ENCODE assay signal across 1 cellular context in the genomic region with DNA sequence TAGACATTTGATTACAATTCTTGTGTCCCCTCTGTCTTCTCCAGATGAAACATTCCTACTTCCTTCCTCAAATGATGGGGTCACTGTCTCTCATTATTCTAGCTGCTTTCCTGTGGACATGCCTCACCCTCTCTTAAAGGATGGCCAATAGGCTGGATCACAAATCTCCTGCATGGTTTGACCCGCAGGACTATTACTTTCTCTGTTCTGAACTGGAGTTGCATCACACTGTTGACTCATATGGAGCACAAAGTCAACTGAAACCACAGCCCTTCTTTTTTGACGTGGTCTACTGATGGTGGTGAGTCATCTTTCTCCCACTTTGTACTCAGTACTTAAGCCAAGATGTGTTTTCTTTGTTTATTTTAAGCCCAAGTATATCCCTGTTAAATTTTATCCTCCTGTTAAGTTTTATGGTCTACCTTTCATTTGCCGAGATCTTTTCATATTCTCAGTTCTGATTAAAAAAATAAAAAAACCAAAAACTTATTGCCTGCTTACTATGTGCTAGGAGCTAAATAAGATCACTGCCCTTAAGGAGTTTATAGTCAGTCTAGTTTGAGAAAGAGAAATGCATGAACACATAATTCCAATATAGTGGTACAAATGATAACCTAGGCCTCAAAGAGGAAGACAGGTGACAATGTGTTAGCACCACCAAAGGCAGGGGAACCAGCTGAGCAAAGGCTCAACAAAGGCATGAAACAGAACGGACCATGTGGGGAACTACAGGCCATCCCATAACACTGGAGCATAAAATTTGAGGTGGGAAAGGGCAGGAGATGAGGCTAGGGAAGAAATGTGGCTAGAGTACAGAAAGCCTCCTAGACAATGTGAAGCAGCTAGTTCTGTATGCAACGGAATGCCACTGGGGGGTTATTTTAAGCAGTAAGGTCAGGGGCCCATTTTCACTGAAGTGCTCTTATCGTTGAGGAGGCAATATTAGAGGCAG.
TF ChIP-seq lines count a peak whose summit lies in the region.

No MANE protein-coding gene starts in this region.

TF ChIP-seq in K562, 482 proteins besides CTCF, POLR2A, EP300 and RAD21 (continued from another document and continues in another):
- TF ChIP-seq AFF1 (IDR thresholded peaks at IDR 0.05; ENCODE audit: low read depth in 1 of 2, partially characterized antibody in 2 of 2), result peak; percentile 59 to 89
- TF ChIP-seq ZNF316 (IDR thresholded peaks at IDR 0.05), result peak; percentile 90
- no peak for TF ChIP-seq USF1 (CRISPR knock-in tag; IDR thresholded peaks at IDR 0.05)
- TF ChIP-seq IRF2 (CRISPR knock-in tag; IDR thresholded peaks at IDR 0.05), result no peak
- TF ChIP-seq BCL6 (CRISPR knock-in tag; IDR thresholded peaks at IDR 0.05), result peak; percentile 37; the same call in 1 of the 2 replicates
- TF ChIP-seq PRDM10 (IDR thresholded peaks at IDR 0.05; ENCODE audit: partially characterized antibody), result peak; percentile 93
- no peak for TF ChIP-seq ZNF780A (CRISPR knock-in tag; IDR thresholded peaks at IDR 0.05)
- TF ChIP-seq NFE2 (IDR thresholded peaks at IDR 0.05; ENCODE audit: low read depth), result peak; percentile 72
- peak; percentile 37 for TF ChIP-seq MECOM (CRISPR knock-in tag; IDR thresholded peaks at IDR 0.05)
- TF ChIP-seq GTF2A2 (tag; IDR thresholded peaks at IDR 0.05), result peak; percentile 69
- TF ChIP-seq WHSC1 (IDR thresholded peaks at IDR 0.05; ENCODE audit: low read length), result no peak
- TF ChIP-seq CC2D1A (IDR thresholded peaks at IDR 0.05), result no peak
- TF ChIP-seq, protein P1, sequence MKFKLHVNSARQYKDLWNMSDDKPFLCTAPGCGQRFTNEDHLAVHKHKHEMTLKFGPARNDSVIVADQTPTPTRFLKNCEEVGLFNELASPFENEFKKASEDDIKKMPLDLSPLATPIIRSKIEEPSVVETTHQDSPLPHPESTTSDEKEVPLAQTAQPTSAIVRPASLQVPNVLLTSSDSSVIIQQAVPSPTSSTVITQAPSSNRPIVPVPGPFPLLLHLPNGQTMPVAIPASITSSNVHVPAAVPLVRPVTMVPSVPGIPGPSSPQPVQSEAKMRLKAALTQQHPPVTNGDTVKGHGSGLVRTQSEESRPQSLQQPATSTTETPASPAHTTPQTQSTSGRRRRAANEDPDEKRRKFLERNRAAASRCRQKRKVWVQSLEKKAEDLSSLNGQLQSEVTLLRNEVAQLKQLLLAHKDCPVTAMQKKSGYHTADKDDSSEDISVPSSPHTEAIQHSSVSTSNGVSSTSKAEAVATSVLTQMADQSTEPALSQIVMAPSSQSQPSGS (CRISPR knock-in tag; IDR thresholded peaks at IDR 0.05), result no peak
- no peak for TF ChIP-seq NR2C1 (IDR thresholded peaks at IDR 0.05)
- peak; percentile 79 for TF ChIP-seq NR2C1 (tag; IDR thresholded peaks at IDR 0.05)
- TF ChIP-seq FUS (optimal IDR thresholded peaks at IDR 0.05; ENCODE audit: low read depth, low read length), result no peak
- TF ChIP-seq, protein P2, sequence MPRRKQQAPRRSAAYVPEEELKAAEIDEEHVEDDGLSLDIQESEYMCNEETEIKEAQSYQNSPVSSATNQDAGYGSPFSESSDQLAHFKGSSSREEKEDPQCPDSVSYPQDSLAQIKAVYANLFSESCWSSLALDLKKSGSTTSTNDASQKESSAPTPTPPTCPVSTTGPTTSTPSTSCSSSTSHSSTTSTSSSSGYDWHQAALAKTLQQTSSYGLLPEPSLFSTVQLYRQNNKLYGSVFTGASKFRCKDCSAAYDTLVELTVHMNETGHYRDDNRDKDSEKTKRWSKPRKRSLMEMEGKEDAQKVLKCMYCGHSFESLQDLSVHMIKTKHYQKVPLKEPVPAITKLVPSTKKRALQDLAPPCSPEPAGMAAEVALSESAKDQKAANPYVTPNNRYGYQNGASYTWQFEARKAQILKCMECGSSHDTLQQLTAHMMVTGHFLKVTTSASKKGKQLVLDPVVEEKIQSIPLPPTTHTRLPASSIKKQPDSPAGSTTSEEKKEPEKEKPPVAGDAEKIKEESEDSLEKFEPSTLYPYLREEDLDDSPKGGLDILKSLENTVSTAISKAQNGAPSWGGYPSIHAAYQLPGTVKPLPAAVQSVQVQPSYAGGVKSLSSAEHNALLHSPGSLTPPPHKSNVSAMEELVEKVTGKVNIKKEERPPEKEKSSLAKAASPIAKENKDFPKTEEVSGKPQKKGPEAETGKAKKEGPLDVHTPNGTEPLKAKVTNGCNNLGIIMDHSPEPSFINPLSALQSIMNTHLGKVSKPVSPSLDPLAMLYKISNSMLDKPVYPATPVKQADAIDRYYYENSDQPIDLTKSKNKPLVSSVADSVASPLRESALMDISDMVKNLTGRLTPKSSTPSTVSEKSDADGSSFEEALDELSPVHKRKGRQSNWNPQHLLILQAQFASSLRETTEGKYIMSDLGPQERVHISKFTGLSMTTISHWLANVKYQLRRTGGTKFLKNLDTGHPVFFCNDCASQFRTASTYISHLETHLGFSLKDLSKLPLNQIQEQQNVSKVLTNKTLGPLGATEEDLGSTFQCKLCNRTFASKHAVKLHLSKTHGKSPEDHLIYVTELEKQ (CRISPR knock-in tag; IDR thresholded peaks at IDR 0.05), result 0 out of 2 replicates have a peak, but pooled peaks have one; percentile 49
- peak; percentile 72 for TF ChIP-seq MEIS2 (IDR thresholded peaks at IDR 0.05; ENCODE audit: partially characterized antibody)
- no peak for TF ChIP-seq ZNF263 (CRISPR knock-in tag; IDR thresholded peaks at IDR 0.05; ENCODE audit: borderline replicate concordance)
- no peak for TF ChIP-seq KDM5B (IDR thresholded peaks at IDR 0.05; ENCODE audit: insufficient replicate concordance, low read depth, low read length)
- TF ChIP-seq SPI1 (IDR thresholded peaks at IDR 0.05; ENCODE audit: borderline replicate concordance, low read depth, low read length), result no peak
- no peak for TF ChIP-seq POLR3A (IDR thresholded peaks at IDR 0.05; ENCODE audit: borderline replicate concordance, extremely low read depth, insufficient read depth, insufficient read length)
- no peak for TF ChIP-seq PHB (CRISPR knock-in tag; IDR thresholded peaks at IDR 0.05)
- TF ChIP-seq ZNF408 (CRISPR knock-in tag; IDR thresholded peaks at IDR 0.05; ENCODE audit: low read depth), result no peak
- no peak for TF ChIP-seq EZH2 (IDR thresholded peaks at IDR 0.05; ENCODE audit: borderline replicate concordance, low read depth, low read length)
- peak; percentile 66 for TF ChIP-seq HMBOX1 (IDR thresholded peaks at IDR 0.05)
- TF ChIP-seq ZNF75A (CRISPR knock-in tag; IDR thresholded peaks at IDR 0.05), result no peak; the same call in 1 of the 2 replicates
- TF ChIP-seq NR2F6 (CRISPR knock-in tag; IDR thresholded peaks at IDR 0.05), result no peak
